ENCODE assay signal across 15 cellular contexts in the genomic region with DNA sequence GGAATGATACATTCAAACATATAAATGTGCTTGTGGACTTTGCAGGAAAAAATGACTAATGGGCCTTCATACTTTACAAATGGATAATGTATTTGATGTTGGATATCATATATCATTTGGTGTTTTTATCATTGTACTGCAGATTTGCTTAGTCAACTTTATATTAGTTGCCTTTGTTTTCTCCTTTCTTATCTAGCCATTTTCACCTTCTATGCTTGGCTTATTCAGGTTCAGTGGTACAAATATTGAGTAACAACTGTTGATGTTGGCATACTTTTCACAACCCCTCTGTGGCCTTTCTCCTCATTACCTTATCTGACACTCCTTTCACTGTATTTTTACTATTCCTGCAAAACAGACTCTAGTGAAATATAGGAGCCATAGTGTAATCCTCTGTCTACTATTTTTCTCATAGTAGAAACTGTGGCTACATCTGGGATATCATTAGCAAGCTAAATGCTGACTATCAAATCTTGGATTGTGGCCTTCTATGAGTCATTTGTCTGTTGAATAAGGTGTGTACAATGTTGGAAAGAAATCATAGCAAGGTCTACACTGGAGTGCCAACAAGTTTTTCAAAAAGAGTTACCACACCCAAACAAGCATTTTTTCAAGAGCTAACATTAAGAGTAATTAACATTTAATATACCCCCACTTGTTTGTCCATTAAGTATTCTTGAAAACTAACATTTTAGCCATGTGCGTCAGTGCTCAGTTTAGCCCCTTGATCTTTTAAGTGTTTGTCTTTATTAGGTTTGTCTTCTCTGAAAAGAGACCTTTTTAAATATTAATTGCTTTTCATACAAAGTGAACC.
DNase-seq lines count a peak whose midpoint lies in the region; ATAC-seq, FAIRE-seq and TF ChIP-seq lines count a peak whose summit lies in the region.
"Had no signal": no experiment of that assay in that cellular context is flagged by ENCODE, and none has a peak within 500 bp of the region (broad histone marks: within the 10 kb centered on the region; RNA-seq: fewer than 3 reads in every experiment).

No MANE protein-coding gene starts in this region.

- ATAC-seq in esophagus mucosa (peak; percentile 95), pancreas (peak; percentile 93 to 97 (median 96)), HG02571 (IDR thresholded peaks at IDR 0.05; ENCODE audit: unreplicated experiment) (no peak), T-helper 17 cell (no peak)

- no peaks in the 10 kb centered on the region for H3K27me3 ChIP-seq in pancreas

- H3K36me3 ChIP-seq in pancreas = no peaks in the 10 kb centered on the region

- no peak overlapping the region for H3K4me3 Mint-ChIP-seq in T-helper 17 cell
- H3K4me3 Mint-ChIP-seq: activated CD4-positive, alpha-beta T cell treated with anti-CD3 and anti-CD28 coated beads, Interleukin-2, amount 10 ng/mL, durations not matched to agents 7 days and 5 days had no signal

- 91 to 95% methylated on average over 1 of the region's 1 CpG for WGBS in pancreas, 2 donors

- no peak overlapping the region for H3K4me3 ChIP-seq in pancreas
- H3K4me3 ChIP-seq: SK-N-MC had no signal

- H3K36me3 Mint-ChIP-seq in T-helper 17 cell (ENCODE audit: low read depth) = no peaks in the 10 kb centered on the region

- peak; percentile 47 for FAIRE-seq in pancreas (lab: Jason Lieb, UNC)

- H3K4me1 Mint-ChIP-seq in T-helper 17 cell = no peaks in the 10 kb centered on the region
- H3K4me1 Mint-ChIP-seq: activated CD4-positive, alpha-beta T cell treated with anti-CD3 and anti-CD28 coated beads, Interleukin-2, amount 10 ng/mL, durations not matched to agents 7 days and 5 days had no signal

- peak; percentile 45 for DNase-seq in Daoy (ENCODE audit: low read depth)
- DNase-seq in NCI-H748 (lab: John Stamatoyannopoulos, UW; ENCODE audit: unreplicated experiment) = peak; percentile 91
- DNase-seq in pancreas = no peak
- DNase-seq in GM19238 (ENCODE audit: insufficient read length, low spot score) = no peak
- no peak for DNase-seq in T-helper 17 cell
- DNase-seq in germinal center (ENCODE audit: low spot score) = no peak
- DNase-seq: activated CD4-positive, alpha-beta T cell treated with anti-CD3 and anti-CD28 coated beads, Interleukin-2, amount 10 ng/mL, durations not matched to agents 7 days and 5 days; activated naive CD4-positive, alpha-beta T cell treated with Interleukin-2 at 50 U/mL for 16 hours; cortex of kidney; mesenchymal stem cell; NCI-H2227 treated with DMSO at 0.1 percent for 48 hours; right cardiac atrium had no signal

- H3K27ac Mint-ChIP-seq in T-helper 17 cell = no peak overlapping the region
- H3K27ac Mint-ChIP-seq: activated CD4-positive, alpha-beta T cell treated with anti-CD3 and anti-CD28 coated beads, Interleukin-2, amount 10 ng/mL, durations not matched to agents 7 days and 5 days had no signal

- TF ChIP-seq CTCF in pancreas (IDR thresholded peaks at IDR 0.05) = no peak

- H3K27me3 Mint-ChIP-seq in T-helper 17 cell = peaks cover 23% of the 10 kb centered on the region

- intact Hi-C loops in pancreas (cut with DNase I) = no loop called here

- peaks cover 7 to 23% (median 18%) of the 10 kb centered on the region in 3 donors for H3K4me1 ChIP-seq in pancreas

- peak overlapping the region in 2 of 4 donors; percentile 30 to 38 for H3K27ac ChIP-seq in pancreas
- H3K27ac ChIP-seq: SK-N-MC had no signal

- no peaks in the 10 kb centered on the region for H3K9me3 ChIP-seq in pancreas
- H3K9me3 ChIP-seq in T-helper 17 cell (ENCODE audit: control insufficient read depth, low read length, poor library complexity, severe bottlenecking) = no peaks in the 10 kb centered on the region

Comparison
In these comparisons a context has a peak if more than half of its experiments do, and no peak if none do; other contexts are left out.
1. DNase-seq: peak in Daoy (single experiment) and NCI-H748 (single experiment); none in pancreas (0 of 6), GM19238 (single experiment), T-helper 17 cell (0 of 3) and germinal center (single experiment).
2. ATAC-seq: peak in esophagus mucosa (single experiment) and pancreas (4 of 4); none in HG02571 (single experiment) and T-helper 17 cell (single experiment).